In the genomic region with DNA sequence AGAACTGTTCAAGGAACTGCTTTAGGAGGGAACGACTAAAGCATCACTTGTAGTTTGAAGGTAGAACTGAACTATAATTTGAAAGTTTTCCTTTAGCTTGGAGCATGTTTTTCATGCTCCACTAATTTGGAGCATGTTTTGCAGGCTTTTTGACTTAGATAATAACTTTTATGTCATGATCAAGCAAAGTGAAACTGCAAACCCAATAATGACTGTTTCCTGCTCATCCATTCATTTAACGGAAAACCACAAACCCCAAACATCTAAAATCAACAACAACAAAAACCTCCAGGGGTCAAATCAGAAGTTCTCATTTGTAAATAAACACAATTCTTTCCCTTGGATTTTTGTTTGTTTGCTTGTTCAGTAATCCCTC, we compare ENCODE assay signal across 15 cellular contexts. TPM values are rescaled to one million over a fixed set of nuclear protein-coding genes. Genes with fewer than 3 reads are reported as not detected.
DNase-seq lines count a peak whose midpoint lies in the region; ATAC-seq and TF ChIP-seq lines count a peak whose summit lies in the region.
"Had no signal": no experiment of that assay in that cellular context is flagged by ENCODE, and none has a peak within 500 bp of the region (broad histone marks: within the 10 kb centered on the region; RNA-seq: fewer than 3 reads in every experiment).

No MANE protein-coding gene starts in this region.

- no peaks in the 10 kb centered on the region for H3K79me2 ChIP-seq in GM23338 (replicated peaks; ENCODE audit: insufficient read depth)

- peaks cover 2% of the 10 kb centered on the region; the same call in 1 of the 3 replicates for H3K36me3 Mint-ChIP-seq in GM23338 (ENCODE audit: low read depth)
- peaks cover 20% of the 10 kb centered on the region for H3K36me3 Mint-ChIP-seq in nephron (ENCODE audit: low read depth)
- no peaks in the 10 kb centered on the region for H3K36me3 Mint-ChIP-seq in CD4-positive, alpha-beta T cell (ENCODE audit: low read depth)

- H3K4me3 Mint-ChIP-seq in GM23338 = peak overlapping the region; percentile 17; the same call in 1 of the 3 replicates
- H3K4me3 Mint-ChIP-seq in nephron = peak overlapping the region; percentile 91 to 94 (median 92)
- H3K4me3 Mint-ChIP-seq in CD4-positive, alpha-beta T cell = no peak overlapping the region
- H3K4me3 Mint-ChIP-seq: activated T-cell treated with anti-CD3 and anti-CD28 coated beads, Interleukin-2, amount 50 U/mL, for 24 hours had no signal

- H3K9ac ChIP-seq in BLaER1 (no peak overlapping the region), adipocyte (ENCODE audit: low read length) (peak overlapping the region; percentile 94)

- intact Hi-C loops in CD4-positive, alpha-beta T cell (cut with DNase I, micrococcal nuclease) = loop anchor here (10.0 kb wide), 2 partner anchors 847 to 867 kb away; no protein-coding TSS in a partner anchor

- H3K27me3 ChIP-seq in BLaER1 = peaks cover 99% of the 10 kb centered on the region
- H3K27me3 ChIP-seq in GM23338 (ENCODE audit: insufficient read depth) = peaks cover 100% of the 10 kb centered on the region
- peaks cover 13% of the 10 kb centered on the region for H3K27me3 ChIP-seq in adipocyte (replicated peaks; ENCODE audit: control insufficient read depth, insufficient read depth, low read length)
- peaks cover 98% of the 10 kb centered on the region for H3K27me3 ChIP-seq in CD4-positive, alpha-beta T cell (ENCODE audit: control insufficient read depth, insufficient read depth, low read length)

- H3K4me3 ChIP-seq in BLaER1 (no peak overlapping the region), GM23338 (peak overlapping the region; percentile 55; the same call in 1 of the 2 replicates), adipocyte (ENCODE audit: low read length) (peak overlapping the region; percentile 94)
- H3K4me3 ChIP-seq: stomach had no signal

- peaks cover 66% of the 10 kb centered on the region for H3K4me1 Mint-ChIP-seq in GM23338
- H3K4me1 Mint-ChIP-seq in nephron = peaks cover 21% of the 10 kb centered on the region
- H3K4me1 Mint-ChIP-seq in CD4-positive, alpha-beta T cell (ENCODE audit: low read depth) = peaks cover 25% of the 10 kb centered on the region

- peaks cover 38% of the 10 kb centered on the region for H3F3A ChIP-seq in GM23338 (replicated peaks; ENCODE audit: low read depth)

- no peak for ATAC-seq in GM23338
- no peak for ATAC-seq in CD4-positive, alpha-beta T cell (ENCODE audit: poor library complexity)
- ATAC-seq: activated CD4-positive, CD25-positive, alpha-beta regulatory T cell treated with anti-CD3 and anti-CD28 coated beads, Interleukin-2, amount 50 U/mL, for 24 hours had no signal

- H3K9me3 Mint-ChIP-seq in GM23338 = no peaks in the 10 kb centered on the region; the same call in 2 of the 3 replicates
- no peaks in the 10 kb centered on the region for H3K9me3 Mint-ChIP-seq in nephron
- H3K9me3 Mint-ChIP-seq in CD4-positive, alpha-beta T cell = peaks cover 5% of the 10 kb centered on the region

- peaks cover 24% of the 10 kb centered on the region for H3K4me1 ChIP-seq in BLaER1
- peaks cover 73% of the 10 kb centered on the region for H3K4me1 ChIP-seq in GM23338 (ENCODE audit: insufficient read depth)
- peaks cover 23% of the 10 kb centered on the region for H3K4me1 ChIP-seq in adipocyte (ENCODE audit: control insufficient read depth, insufficient read depth, low read length)

- DNase-seq in GM23338 (ENCODE audit: low spot score) (no peak), adipocyte (ENCODE audit: low read depth) (no peak), RWPE1 (ENCODE audit: low spot score) (no peak), pons (ENCODE audit: low spot score) (no peak), globus pallidus (ENCODE audit: low spot score) (no peak)
- no peak for DNase-seq in CD4-positive, alpha-beta T cell
- DNase-seq: activated T-cell treated with anti-CD3 and anti-CD28 coated beads, Interleukin-2, amount 50 U/mL, for 24 hours; NCI-H1436; NCI-H510A; stomach had no signal

- H3K27me3 Mint-ChIP-seq in GM23338 (ENCODE audit: insufficient read depth, low read depth, poor library complexity) (peaks cover 65% of the 10 kb centered on the region), nephron (ENCODE audit: low read depth) (no peaks in the 10 kb centered on the region)
- peaks cover 83% of the 10 kb centered on the region for H3K27me3 Mint-ChIP-seq in CD4-positive, alpha-beta T cell

- CTCF ChIA-PET in CD4-positive, alpha-beta T cell (lab: Charles Lee) = no interaction called here
- CTCF ChIA-PET in RWPE1 (lab: Yijun Ruan, JAX) = interaction anchor here (1.1 kb wide), 1 partner anchor 72 kb away, joined by 6 read pairs; no protein-coding TSS in a partner anchor

- TF ChIP-seq CTCF in GM23338 (conservative IDR thresholded peaks at IDR 0.05; ENCODE audit: low read depth in 2 of 2) (no peak), nephron (IDR thresholded peaks at IDR 0.05; ENCODE audit: unreplicated experiment in 3 of 3) (no peak), RWPE1 (conservative IDR thresholded peaks at IDR 0.05; ENCODE audit: low read depth) (no peak)
- no peak for TF ChIP-seq CTCF in CD4-positive, alpha-beta T cell (IDR thresholded peaks at IDR 0.05)

- H3K27ac Mint-ChIP-seq in GM23338 (no peak overlapping the region), nephron (peak overlapping the region; percentile 73 to 97 (median 92))
- H3K27ac Mint-ChIP-seq in CD4-positive, alpha-beta T cell = no peak overlapping the region
- H3K27ac Mint-ChIP-seq: activated T-cell treated with anti-CD3 and anti-CD28 coated beads, Interleukin-2, amount 50 U/mL, for 24 hours had no signal

- H2AFZ ChIP-seq in GM23338 = no peak overlapping the region

- H4K20me1 ChIP-seq in BLaER1 (peaks cover 6% of the 10 kb centered on the region; the same call in 1 of the 2 replicates), GM23338 (replicated peaks; ENCODE audit: insufficient read depth) (peaks cover 52% of the 10 kb centered on the region)

- H3K36me3 ChIP-seq in BLaER1 (no peaks in the 10 kb centered on the region), GM23338 (ENCODE audit: insufficient read depth) (no peaks in the 10 kb centered on the region), adipocyte (ENCODE audit: control insufficient read depth, insufficient read depth, low read length, severe bottlenecking) (no peaks in the 10 kb centered on the region)
- H3K36me3 ChIP-seq: stomach had no signal

- H3K27ac ChIP-seq in BLaER1 (no peak overlapping the region), GM23338 (ENCODE audit: low read depth) (no peak overlapping the region), RWPE1 (no peak overlapping the region)
- no peak overlapping the region for H3K27ac ChIP-seq in CD4-positive, alpha-beta T cell (ENCODE audit: low read depth, low read length)
- H3K27ac ChIP-seq: stomach had no signal

- H3K9me3 ChIP-seq in BLaER1 (peaks cover 58% of the 10 kb centered on the region), adipocyte (ENCODE audit: control insufficient read depth, low read length) (no peaks in the 10 kb centered on the region)
- H3K9me3 ChIP-seq in CD4-positive, alpha-beta T cell (ENCODE audit: control insufficient read depth, low read length) = peaks cover 48% of the 10 kb centered on the region

- POLR2A ChIA-PET in CD4-positive, alpha-beta T cell (lab: Charles Lee) = no interaction called here
- POLR2A ChIA-PET in RWPE1 (lab: Yijun Ruan, JAX; ENCODE audit: low non-redundant PET) = no interaction called here

- peak overlapping the region; percentile 76 for H3K4me2 ChIP-seq in BLaER1
- H3K4me2 ChIP-seq in GM23338 = peak overlapping the region; percentile 82

- H3K9me2 ChIP-seq in GM23338 (ENCODE audit: insufficient read depth) = no peaks in the 10 kb centered on the region

RNA-seq across cellular contexts. Expression of gene SIM1, which starts 2.8 kb away (rescaled TPM):
- total RNA-seq in GM23338 (2014; rRNA removed; shearing (Covaris generic)) = 0.23 and 0.49 TPM in 2 replicates
- polyA plus RNA-seq in GM23338 (2016; fragmentation: Nextera tagmentation; extraction: Ambion mirVana) = 0.14 and 0.42 TPM in 2 replicates
- not detected for total RNA-seq in CD4-positive, alpha-beta T cell
- total RNA-seq: HT1080, SK-MEL-5 had no signal
- polyA plus RNA-seq: stomach had no signal

Comparison
In these comparisons a context has a peak if more than half of its experiments do, and no peak if none do; other contexts are left out.
1. H3K27ac Mint-ChIP-seq: peak in nephron (3 of 3); none in GM23338 (single experiment) and CD4-positive, alpha-beta T cell (single experiment).